Comparison of ENCODE assay signal across 8 cellular contexts in the genomic region with DNA sequence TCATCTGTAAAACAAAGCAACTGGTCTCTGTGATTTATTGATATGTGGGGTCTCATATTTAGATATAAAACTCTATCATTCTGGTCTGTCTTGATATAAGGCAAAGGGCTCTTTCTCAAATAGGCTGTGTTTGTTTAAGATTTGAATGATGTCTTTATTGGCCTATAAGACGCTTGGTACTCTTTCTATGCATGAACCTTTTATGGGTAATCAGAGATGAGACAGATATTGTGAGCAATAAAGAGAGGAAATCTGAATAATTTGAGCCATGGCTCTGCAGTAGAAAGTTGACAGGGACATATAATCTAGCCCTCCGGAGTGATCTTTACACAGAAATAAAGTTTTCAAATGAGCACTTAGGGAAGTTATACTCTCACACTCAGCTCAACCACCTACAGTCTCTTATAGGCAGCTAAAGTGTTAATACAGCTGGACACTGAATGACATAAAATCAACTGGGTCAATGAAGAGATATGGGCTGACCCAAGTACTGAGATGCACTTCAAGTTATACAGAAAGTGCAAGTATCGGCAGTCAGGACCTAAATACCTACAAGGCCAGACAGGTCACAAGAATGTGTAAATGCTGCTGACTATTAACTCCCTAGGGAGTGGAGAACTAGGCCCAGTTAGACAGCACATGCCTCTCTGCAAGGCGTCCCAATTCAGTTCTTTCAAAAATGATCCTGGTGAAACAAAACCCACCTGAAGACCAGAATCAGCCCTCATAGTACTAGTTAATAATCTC.
A peak's percentile ranks its signal among the peaks of the same experiment; 100 is the strongest.
DNase-seq lines count a peak whose midpoint lies in the region; ATAC-seq and TF ChIP-seq lines count a peak whose summit lies in the region.

No MANE protein-coding gene starts in this region.

- H3K9me3 Mint-ChIP-seq in activated T-cell treated with anti-CD3 and anti-CD28 coated beads, Interleukin-2, amount 50 U/mL, for 72 hours = peaks cover 0 to 2% of the 10 kb centered on the region in 2 donors
- H3K9me3 Mint-ChIP-seq in WTC11 = peaks cover 5% of the 10 kb centered on the region; the same call in 1 of the 2 replicates
- no peaks in the 10 kb centered on the region for H3K9me3 Mint-ChIP-seq in type B pancreatic cell

- peak in 1 of 2 donors; percentile 5 for ATAC-seq in activated T-cell treated with anti-CD3 and anti-CD28 coated beads, Interleukin-2, amount 50 U/mL, for 72 hours (replicated peaks in 1 of 2)
- ATAC-seq in WTC11 (peak; percentile 77), HG03520 (IDR thresholded peaks at IDR 0.05; ENCODE audit: unreplicated experiment) (no peak)

- CTCF ChIA-PET in WTC11 (lab: Charles Lee) = interaction anchor here (0.8 to 1.5 kb wide), 2 partner anchors 36 to 108 kb away, joined by 3 to 4 read pairs; no protein-coding TSS in a partner anchor

- peak overlapping the region; percentile 100 for H3K27ac Mint-ChIP-seq in activated T-cell treated with anti-CD3 and anti-CD28 coated beads, Interleukin-2, amount 50 U/mL, for 72 hours
- H3K27ac Mint-ChIP-seq in WTC11 (peak overlapping the region; percentile 98), type B pancreatic cell (peak overlapping the region; percentile 96)

- POLR2A ChIA-PET in WTC11 (lab: Charles Lee) = interaction anchor here (0.8 to 2.4 kb wide), 2 partner anchors 112 to 145 kb away, joined by 3 to 6 read pairs; a partner anchor contains a TSS

- H3K27me3 Mint-ChIP-seq in activated T-cell treated with anti-CD3 and anti-CD28 coated beads, Interleukin-2, amount 50 U/mL, for 72 hours (ENCODE audit: low read depth) = no peaks in the 10 kb centered on the region
- H3K27me3 Mint-ChIP-seq in WTC11 (ENCODE audit: low read depth) (no peaks in the 10 kb centered on the region), type B pancreatic cell (no peaks in the 10 kb centered on the region)

- H3K36me3 Mint-ChIP-seq in activated T-cell treated with anti-CD3 and anti-CD28 coated beads, Interleukin-2, amount 50 U/mL, for 72 hours (ENCODE audit: insufficient read depth in 2 of 2) = peaks cover 3 to 4% of the 10 kb centered on the region in 2 donors
- H3K36me3 Mint-ChIP-seq in WTC11 (peaks cover 5% of the 10 kb centered on the region), type B pancreatic cell (peaks cover 3% of the 10 kb centered on the region)

- no peak for DNase-seq in activated T-cell treated with anti-CD3 and anti-CD28 coated beads, Interleukin-2, amount 50 U/mL, for 72 hours
- no peak for DNase-seq in activated T-cell treated with anti-CD3 and anti-CD28 coated beads, Interleukin-2, amount 50 U/mL, for 48 hours
- DNase-seq in WTC11 (ENCODE audit: low spot score) (no peak), islet precursor cell (peak; percentile 71), type B pancreatic cell (ENCODE audit: extremely low spot score, unreplicated experiment) (no peak), A172 (ENCODE audit: low spot score) (no peak)
- no peak for DNase-seq in stimulated activated CD8-positive, alpha-beta memory T cell treated with anti-CD3 and anti-CD28 coated beads, Interleukin-4, amount 100 ng/mL, for 48 hours

- TF ChIP-seq CTCF in WTC11 (IDR thresholded peaks at IDR 0.05) = no peak
- TF ChIP-seq CTCF in type B pancreatic cell (conservative IDR thresholded peaks at IDR 0.05) = no peak

- H3K4me1 Mint-ChIP-seq in activated T-cell treated with anti-CD3 and anti-CD28 coated beads, Interleukin-2, amount 50 U/mL, for 72 hours (ENCODE audit: low read depth) = peaks cover 74% of the 10 kb centered on the region
- H3K4me1 Mint-ChIP-seq in WTC11 (peaks cover 77% of the 10 kb centered on the region), type B pancreatic cell (ENCODE audit: unreplicated experiment) (peaks cover 46% of the 10 kb centered on the region)

- H3K4me3 Mint-ChIP-seq in activated T-cell treated with anti-CD3 and anti-CD28 coated beads, Interleukin-2, amount 50 U/mL, for 72 hours = peak overlapping the region; percentile 74 to 83
- H3K4me3 Mint-ChIP-seq in WTC11 = peak overlapping the region; percentile 9
- peak overlapping the region; percentile 30 for H3K4me3 Mint-ChIP-seq in type B pancreatic cell

TF ChIP-seq in WTC11, 78 proteins besides CTCF, POLR2A, EP300 and RAD21:
- TF ChIP-seq ZNF263 (CRISPR knock-in tag; IDR thresholded peaks at IDR 0.05; ENCODE audit: low read depth) (no peak), ZNF232 (CRISPR knock-in tag; IDR thresholded peaks at IDR 0.05) (no peak), NFATC4 (CRISPR knock-in tag; IDR thresholded peaks at IDR 0.05) (no peak), SMAD3 (CRISPR knock-in tag; IDR thresholded peaks at IDR 0.05; ENCODE audit: borderline replicate concordance) (0 out of 2 replicates have a peak, but pooled peaks have one; percentile 16)
- TF ChIP-seq, protein P1, sequence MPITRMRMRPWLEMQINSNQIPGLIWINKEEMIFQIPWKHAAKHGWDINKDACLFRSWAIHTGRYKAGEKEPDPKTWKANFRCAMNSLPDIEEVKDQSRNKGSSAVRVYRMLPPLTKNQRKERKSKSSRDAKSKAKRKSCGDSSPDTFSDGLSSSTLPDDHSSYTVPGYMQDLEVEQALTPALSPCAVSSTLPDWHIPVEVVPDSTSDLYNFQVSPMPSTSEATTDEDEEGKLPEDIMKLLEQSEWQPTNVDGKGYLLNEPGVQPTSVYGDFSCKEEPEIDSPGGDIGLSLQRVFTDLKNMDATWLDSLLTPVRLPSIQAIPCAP (CRISPR knock-in tag; IDR thresholded peaks at IDR 0.05) = no peak
- TF ChIP-seq, protein P2, sequence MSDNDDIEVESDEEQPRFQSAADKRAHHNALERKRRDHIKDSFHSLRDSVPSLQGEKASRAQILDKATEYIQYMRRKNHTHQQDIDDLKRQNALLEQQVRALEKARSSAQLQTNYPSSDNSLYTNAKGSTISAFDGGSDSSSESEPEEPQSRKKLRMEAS (CRISPR knock-in tag; IDR thresholded peaks at IDR 0.05) = no peak
TF ChIP-seq in WTC11: peak in this region for 1.

Comparison
In these comparisons a context has a peak if more than half of its experiments do, and no peak if none do; other contexts are left out.
1. H3K4me3 Mint-ChIP-seq: peak in every context shown above with its lines; median percentile 78 in activated T-cell treated with anti-CD3 and anti-CD28 coated beads, Interleukin-2, amount 50 U/mL, for 72 hours; 30 in type B pancreatic cell; 9 in WTC11.